8 cellular contexts compared by ENCODE assay signal in genomic region chr2:54561010-54561409, GRCh38.
DNase-seq lines count a peak whose midpoint lies in the region; ATAC-seq and TF ChIP-seq lines count a peak whose summit lies in the region.

No MANE protein-coding gene starts in this region.

- no peaks in the 10 kb centered on the region; the same call in 1 of the 2 replicates for H3F3A ChIP-seq in GM23338 (replicated peaks; ENCODE audit: low read depth)

- no peak for TF ChIP-seq CTCF in GM23338 (conservative IDR thresholded peaks at IDR 0.05; ENCODE audit: low read depth in 2 of 2)
- TF ChIP-seq CTCF in fibroblast of mammary gland (conservative IDR thresholded peaks at IDR 0.05; ENCODE audit: control insufficient read depth, insufficient read depth, low read depth, low read length), result no peak

- DNase-seq in GM23338 (ENCODE audit: low spot score), result no peak
- no peak for DNase-seq in T-helper 2 cell treated with Interferon-gamma antibody and Interleukin-4, amounts not matched to agents 5 μg/mL and 100 μg/mL, for 36 hours (ENCODE audit: low spot score)
- no peak for DNase-seq in fibroblast of mammary gland (ENCODE audit: low read depth)
- DNase-seq in NOMO-1 treated with DMSO at 0.1 percent for 48 hours (lab: John Stamatoyannopoulos, UW; ENCODE audit: unreplicated experiment), result no peak
- DNase-seq in activated effector memory CD4-positive, alpha-beta T cell treated with Interleukin-2 at 50 U/mL for 16 hours, result no peak

- no peaks in the 10 kb centered on the region for H3K27me3 ChIP-seq in GM23338 (ENCODE audit: insufficient read depth)
- no peaks in the 10 kb centered on the region for H3K27me3 ChIP-seq in rectal smooth muscle tissue (ENCODE audit: control insufficient read depth, insufficient read depth, low read length)

- 0 out of 2 replicates have a peak overlapping the region, but pooled peaks have one; percentile 32 for H3K27ac Mint-ChIP-seq in GM23338
- H3K27ac Mint-ChIP-seq in T-helper 2 cell treated with Interferon-gamma antibody and Interleukin-4, amounts not matched to agents 5 μg/mL and 100 μg/mL, for 36 hours, result peak overlapping the region; percentile 92

- H3K27ac ChIP-seq in GM23338 (ENCODE audit: low read depth) (no peak overlapping the region), rectal smooth muscle tissue (ENCODE audit: low read depth, low read length) (no peak overlapping the region)

- peak overlapping the region; percentile 89 for H3K4me2 ChIP-seq in GM23338

- peak overlapping the region; percentile 70 for H3K4me3 ChIP-seq in GM23338
- H3K4me3 ChIP-seq in fibroblast of mammary gland (ENCODE audit: control insufficient read depth, low read depth, low read length), result peak overlapping the region; percentile 64
- H3K4me3 ChIP-seq in rectal smooth muscle tissue (ENCODE audit: low read length), result peak overlapping the region; percentile 85

- no peak overlapping the region for H3K9ac ChIP-seq in rectal smooth muscle tissue (ENCODE audit: low read length)

- peak overlapping the region; percentile 98 for H3K4me3 Mint-ChIP-seq in GM23338
- H3K4me3 Mint-ChIP-seq in T-helper 2 cell treated with Interferon-gamma antibody and Interleukin-4, amounts not matched to agents 5 μg/mL and 100 μg/mL, for 36 hours, result peak overlapping the region; percentile 94

- peaks cover 3% of the 10 kb centered on the region; the same call in 1 of the 3 replicates for H3K36me3 Mint-ChIP-seq in GM23338 (ENCODE audit: low read depth)
- H3K36me3 Mint-ChIP-seq in T-helper 2 cell treated with Interferon-gamma antibody and Interleukin-4, amounts not matched to agents 5 μg/mL and 100 μg/mL, for 36 hours (ENCODE audit: low read depth), result peaks cover 49% of the 10 kb centered on the region

- H3K4me1 ChIP-seq in GM23338 (ENCODE audit: insufficient read depth) (peaks cover 42% of the 10 kb centered on the region), rectal smooth muscle tissue (ENCODE audit: control insufficient read depth, insufficient read depth, low read length) (no peaks in the 10 kb centered on the region)

- no peaks in the 10 kb centered on the region for H3K27me3 Mint-ChIP-seq in GM23338 (ENCODE audit: insufficient read depth, low read depth, poor library complexity)
- H3K27me3 Mint-ChIP-seq in T-helper 2 cell treated with Interferon-gamma antibody and Interleukin-4, amounts not matched to agents 5 μg/mL and 100 μg/mL, for 36 hours (ENCODE audit: low read depth), result no peaks in the 10 kb centered on the region

- no peaks in the 10 kb centered on the region for H3K9me2 ChIP-seq in GM23338 (ENCODE audit: insufficient read depth)

- H2AFZ ChIP-seq in GM23338, result no peak overlapping the region

- H3K4me1 Mint-ChIP-seq in GM23338, result peaks cover 59% of the 10 kb centered on the region
- peaks cover 52% of the 10 kb centered on the region for H3K4me1 Mint-ChIP-seq in T-helper 2 cell treated with Interferon-gamma antibody and Interleukin-4, amounts not matched to agents 5 μg/mL and 100 μg/mL, for 36 hours (ENCODE audit: low read depth)

- H3K9me3 Mint-ChIP-seq in GM23338, result no peaks in the 10 kb centered on the region
- H3K9me3 Mint-ChIP-seq in T-helper 2 cell treated with Interferon-gamma antibody and Interleukin-4, amounts not matched to agents 5 μg/mL and 100 μg/mL, for 36 hours, result no peaks in the 10 kb centered on the region

- no peaks in the 10 kb centered on the region for H3K36me3 ChIP-seq in GM23338 (ENCODE audit: insufficient read depth)
- H3K36me3 ChIP-seq in rectal smooth muscle tissue (ENCODE audit: control insufficient read depth, insufficient read depth, low read length), result no peaks in the 10 kb centered on the region

- peaks cover 26% of the 10 kb centered on the region for H4K20me1 ChIP-seq in GM23338 (replicated peaks; ENCODE audit: insufficient read depth)

- peaks cover 83% of the 10 kb centered on the region for H3K79me2 ChIP-seq in GM23338 (replicated peaks; ENCODE audit: insufficient read depth)

- no peak for ATAC-seq in GM23338
- ATAC-seq in GM18498 (IDR thresholded peaks at IDR 0.05; ENCODE audit: unreplicated experiment), result no peak
- ATAC-seq in HG03025 (IDR thresholded peaks at IDR 0.05; ENCODE audit: low FRiP score, unreplicated experiment), result no peak

TF ChIP-seq in GM23338, 12 proteins besides CTCF, POLR2A, EP300 and RAD21:
- no peak for TF ChIP-seq ZNF331 (CRISPR knock-in tag; IDR thresholded peaks at IDR 0.05; ENCODE audit: low read depth)
TF ChIP-seq in GM23338: peak in this region for 0.
